ENCODE assay signal across 2 cellular contexts in the genomic region with DNA sequence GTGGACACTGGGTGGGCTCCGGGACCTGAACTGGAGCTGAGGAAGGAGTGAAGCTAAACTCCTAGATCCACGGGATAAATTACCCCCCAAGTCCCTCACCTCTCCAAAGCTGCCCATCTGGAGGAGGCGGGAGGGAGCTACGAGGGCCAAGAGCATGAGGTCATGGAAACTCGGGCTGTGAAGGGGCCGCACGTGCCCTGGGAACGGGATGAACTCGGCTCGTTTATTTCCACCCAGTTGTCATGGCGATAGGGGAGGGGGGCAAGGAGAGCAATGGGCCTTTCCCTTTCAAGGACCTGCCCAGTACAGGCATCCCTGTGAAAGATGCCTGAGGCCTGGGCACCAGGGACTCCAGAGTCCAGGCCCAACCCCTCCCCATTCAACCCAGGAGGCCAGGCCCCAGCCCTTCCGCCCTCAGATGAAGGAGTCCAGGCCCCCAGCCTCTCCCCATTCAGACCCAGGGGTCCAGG.
TF ChIP-seq lines count a peak whose summit lies in the region.

No MANE protein-coding gene starts in this region.

TF ChIP-seq in HEK293, 187 proteins besides CTCF, POLR2A, EP300 and RAD21 (continued from another document and continues in another):
- TF ChIP-seq ZBTB7A (tag by site-specific recombination; IDR thresholded peaks at IDR 0.05; ENCODE audit: low read depth) (no peak), ZNF501 (tag by site-specific recombination; IDR thresholded peaks at IDR 0.05) (no peak), ZNF701 (tag by site-specific recombination; IDR thresholded peaks at IDR 0.05) (no peak), ZNF335 (tag by site-specific recombination; conservative IDR thresholded peaks at IDR 0.05) (peak; percentile 76), ZNF670 (tag by site-specific recombination; IDR thresholded peaks at IDR 0.05; ENCODE audit: low read depth) (no peak), ZNF76 (tag by site-specific recombination; IDR thresholded peaks at IDR 0.05; ENCODE audit: borderline replicate concordance, low read depth) (no peak), HOXA7 (CRISPR knock-in tag; IDR thresholded peaks at IDR 0.05; ENCODE audit: borderline replicate concordance) (no peak), GLIS1 (tag by site-specific recombination; IDR thresholded peaks at IDR 0.05) (peak; percentile 90), ZIC2 (tag by site-specific recombination; IDR thresholded peaks at IDR 0.05) (no peak), SP7 (tag by site-specific recombination; IDR thresholded peaks at IDR 0.05) (peak; percentile 81), KLF1 (tag by site-specific recombination; IDR thresholded peaks at IDR 0.05) (peak; percentile 94), SALL2 (tag by site-specific recombination; IDR thresholded peaks at IDR 0.05; ENCODE audit: borderline replicate concordance) (no peak), REPIN1 (tag by site-specific recombination; IDR thresholded peaks at IDR 0.05; ENCODE audit: low read depth) (no peak), ZNF560 (tag by site-specific recombination; IDR thresholded peaks at IDR 0.05; ENCODE audit: borderline replicate concordance) (no peak), ZNF133 (tag by site-specific recombination; IDR thresholded peaks at IDR 0.05) (no peak), ZNF24 (tag by site-specific recombination; IDR thresholded peaks at IDR 0.05) (no peak), ZNF175 (tag by site-specific recombination; IDR thresholded peaks at IDR 0.05) (no peak), ZNF311 (tag by site-specific recombination; IDR thresholded peaks at IDR 0.05; ENCODE audit: borderline replicate concordance) (no peak), ZFP37 (tag by site-specific recombination; IDR thresholded peaks at IDR 0.05) (no peak), ZBTB17 (tag by site-specific recombination; IDR thresholded peaks at IDR 0.05) (0 out of 2 replicates have a peak, but pooled peaks have one; percentile 26)
- TF ChIP-seq, protein P1, sequence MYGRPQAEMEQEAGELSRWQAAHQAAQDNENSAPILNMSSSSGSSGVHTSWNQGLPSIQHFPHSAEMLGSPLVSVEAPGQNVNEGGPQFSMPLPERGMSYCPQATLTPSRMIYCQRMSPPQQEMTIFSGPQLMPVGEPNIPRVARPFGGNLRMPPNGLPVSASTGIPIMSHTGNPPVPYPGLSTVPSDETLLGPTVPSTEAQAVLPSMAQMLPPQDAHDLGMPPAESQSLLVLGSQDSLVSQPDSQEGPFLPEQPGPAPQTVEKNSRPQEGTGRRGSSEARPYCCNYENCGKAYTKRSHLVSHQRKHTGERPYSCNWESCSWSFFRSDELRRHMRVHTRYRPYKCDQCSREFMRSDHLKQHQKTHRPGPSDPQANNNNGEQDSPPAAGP (tag by site-specific recombination; IDR thresholded peaks at IDR 0.05), result peak; percentile 63; the same call in 1 of the 2 replicates
- TF ChIP-seq, protein P2, sequence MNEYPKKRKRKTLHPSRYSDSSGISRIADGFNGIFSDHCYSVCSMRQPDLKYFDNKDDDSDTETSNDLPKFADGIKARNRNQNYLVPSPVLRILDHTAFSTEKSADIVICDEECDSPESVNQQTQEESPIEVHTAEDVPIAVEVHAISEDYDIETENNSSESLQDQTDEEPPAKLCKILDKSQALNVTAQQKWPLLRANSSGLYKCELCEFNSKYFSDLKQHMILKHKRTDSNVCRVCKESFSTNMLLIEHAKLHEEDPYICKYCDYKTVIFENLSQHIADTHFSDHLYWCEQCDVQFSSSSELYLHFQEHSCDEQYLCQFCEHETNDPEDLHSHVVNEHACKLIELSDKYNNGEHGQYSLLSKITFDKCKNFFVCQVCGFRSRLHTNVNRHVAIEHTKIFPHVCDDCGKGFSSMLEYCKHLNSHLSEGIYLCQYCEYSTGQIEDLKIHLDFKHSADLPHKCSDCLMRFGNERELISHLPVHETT (tag by site-specific recombination; IDR thresholded peaks at IDR 0.05), result no peak
- TF ChIP-seq, protein P3, sequence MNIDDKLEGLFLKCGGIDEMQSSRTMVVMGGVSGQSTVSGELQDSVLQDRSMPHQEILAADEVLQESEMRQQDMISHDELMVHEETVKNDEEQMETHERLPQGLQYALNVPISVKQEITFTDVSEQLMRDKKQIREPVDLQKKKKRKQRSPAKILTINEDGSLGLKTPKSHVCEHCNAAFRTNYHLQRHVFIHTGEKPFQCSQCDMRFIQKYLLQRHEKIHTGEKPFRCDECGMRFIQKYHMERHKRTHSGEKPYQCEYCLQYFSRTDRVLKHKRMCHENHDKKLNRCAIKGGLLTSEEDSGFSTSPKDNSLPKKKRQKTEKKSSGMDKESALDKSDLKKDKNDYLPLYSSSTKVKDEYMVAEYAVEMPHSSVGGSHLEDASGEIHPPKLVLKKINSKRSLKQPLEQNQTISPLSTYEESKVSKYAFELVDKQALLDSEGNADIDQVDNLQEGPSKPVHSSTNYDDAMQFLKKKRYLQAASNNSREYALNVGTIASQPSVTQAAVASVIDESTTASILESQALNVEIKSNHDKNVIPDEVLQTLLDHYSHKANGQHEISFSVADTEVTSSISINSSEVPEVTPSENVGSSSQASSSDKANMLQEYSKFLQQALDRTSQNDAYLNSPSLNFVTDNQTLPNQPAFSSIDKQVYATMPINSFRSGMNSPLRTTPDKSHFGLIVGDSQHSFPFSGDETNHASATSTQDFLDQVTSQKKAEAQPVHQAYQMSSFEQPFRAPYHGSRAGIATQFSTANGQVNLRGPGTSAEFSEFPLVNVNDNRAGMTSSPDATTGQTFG (tag by site-specific recombination; IDR thresholded peaks at IDR 0.05; ENCODE audit: borderline replicate concordance), result no peak
- TF ChIP-seq, protein P4, sequence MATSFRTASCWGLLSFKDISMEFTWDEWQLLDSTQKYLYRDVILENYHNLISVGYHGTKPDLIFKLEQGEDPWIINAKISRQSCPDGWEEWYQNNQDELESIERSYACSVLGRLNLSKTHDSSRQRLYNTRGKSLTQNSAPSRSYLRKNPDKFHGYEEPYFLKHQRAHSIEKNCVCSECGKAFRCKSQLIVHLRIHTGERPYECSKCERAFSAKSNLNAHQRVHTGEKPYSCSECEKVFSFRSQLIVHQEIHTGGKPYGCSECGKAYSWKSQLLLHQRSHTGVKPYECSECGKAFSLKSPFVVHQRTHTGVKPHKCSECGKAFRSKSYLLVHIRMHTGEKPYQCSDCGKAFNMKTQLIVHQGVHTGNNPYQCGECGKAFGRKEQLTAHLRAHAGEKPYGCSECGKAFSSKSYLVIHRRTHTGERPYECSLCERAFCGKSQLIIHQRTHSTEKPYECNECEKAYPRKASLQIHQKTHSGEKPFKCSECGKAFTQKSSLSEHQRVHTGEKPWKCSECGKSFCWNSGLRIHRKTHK (tag by site-specific recombination; IDR thresholded peaks at IDR 0.05), result no peak
- TF ChIP-seq, protein P5, sequence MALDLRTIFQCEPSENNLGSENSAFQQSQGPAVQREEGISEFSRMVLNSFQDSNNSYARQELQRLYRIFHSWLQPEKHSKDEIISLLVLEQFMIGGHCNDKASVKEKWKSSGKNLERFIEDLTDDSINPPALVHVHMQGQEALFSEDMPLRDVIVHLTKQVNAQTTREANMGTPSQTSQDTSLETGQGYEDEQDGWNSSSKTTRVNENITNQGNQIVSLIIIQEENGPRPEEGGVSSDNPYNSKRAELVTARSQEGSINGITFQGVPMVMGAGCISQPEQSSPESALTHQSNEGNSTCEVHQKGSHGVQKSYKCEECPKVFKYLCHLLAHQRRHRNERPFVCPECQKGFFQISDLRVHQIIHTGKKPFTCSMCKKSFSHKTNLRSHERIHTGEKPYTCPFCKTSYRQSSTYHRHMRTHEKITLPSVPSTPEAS (tag by site-specific recombination; IDR thresholded peaks at IDR 0.05), result no peak

TF ChIP-seq in K562, 482 proteins besides CTCF, POLR2A, EP300 and RAD21 (continued from another document and continues in another):
- TF ChIP-seq, protein P6, sequence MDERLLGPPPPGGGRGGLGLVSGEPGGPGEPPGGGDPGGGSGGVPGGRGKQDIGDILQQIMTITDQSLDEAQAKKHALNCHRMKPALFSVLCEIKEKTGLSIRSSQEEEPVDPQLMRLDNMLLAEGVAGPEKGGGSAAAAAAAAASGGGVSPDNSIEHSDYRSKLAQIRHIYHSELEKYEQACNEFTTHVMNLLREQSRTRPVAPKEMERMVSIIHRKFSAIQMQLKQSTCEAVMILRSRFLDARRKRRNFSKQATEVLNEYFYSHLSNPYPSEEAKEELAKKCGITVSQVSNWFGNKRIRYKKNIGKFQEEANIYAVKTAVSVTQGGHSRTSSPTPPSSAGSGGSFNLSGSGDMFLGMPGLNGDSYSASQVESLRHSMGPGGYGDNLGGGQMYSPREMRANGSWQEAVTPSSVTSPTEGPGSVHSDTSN (CRISPR knock-in tag; IDR thresholded peaks at IDR 0.05; ENCODE audit: low read depth), result no peak
- TF ChIP-seq, protein P6 (tag; conservative IDR thresholded peaks at IDR 0.05; ENCODE audit: low read depth), result no peak
- TF ChIP-seq, protein P7, sequence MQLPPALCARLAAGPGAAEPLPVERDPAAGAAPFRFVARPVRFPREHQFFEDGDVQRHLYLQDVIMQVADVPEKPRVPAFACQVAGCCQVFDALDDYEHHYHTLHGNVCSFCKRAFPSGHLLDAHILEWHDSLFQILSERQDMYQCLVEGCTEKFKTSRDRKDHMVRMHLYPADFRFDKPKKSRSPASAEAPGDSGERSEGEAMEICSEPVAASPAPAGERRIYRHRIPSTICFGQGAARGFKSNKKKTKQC (CRISPR knock-in tag; IDR thresholded peaks at IDR 0.05), result no peak
- TF ChIP-seq ZNF77 (CRISPR knock-in tag; IDR thresholded peaks at IDR 0.05) (no peak), SMARCE1 (IDR thresholded peaks at IDR 0.05) (no peak), BCOR (IDR thresholded peaks at IDR 0.05) (no peak), COPS2 (conservative IDR thresholded peaks at IDR 0.05) (no peak), MEF2A (IDR thresholded peaks at IDR 0.05; ENCODE audit: control insufficient read depth, low read depth, low read length) (no peak), HMG20B (CRISPR knock-in tag; IDR thresholded peaks at IDR 0.05) (no peak), NCOA1 (IDR thresholded peaks at IDR 0.05; ENCODE audit: low read depth) (no peak), GABPA (tag; conservative IDR thresholded peaks at IDR 0.05; ENCODE audit: low read depth) (no peak), HNRNPLL (IDR thresholded peaks at IDR 0.05; ENCODE audit: low read depth, low read length, poor library complexity, severe bottlenecking) (no peak), RBM17 (IDR thresholded peaks at IDR 0.05; ENCODE audit: borderline replicate concordance, low read depth, low read length) (no peak), TOE1 (IDR thresholded peaks at IDR 0.05; ENCODE audit: borderline replicate concordance) (no peak), TOE1 (CRISPR knock-in tag; IDR thresholded peaks at IDR 0.05; ENCODE audit: borderline replicate concordance, low read depth) (no peak), ZNF263 (CRISPR knock-in tag; IDR thresholded peaks at IDR 0.05; ENCODE audit: borderline replicate concordance) (no peak), PRPF4 (IDR thresholded peaks at IDR 0.05; ENCODE audit: insufficient read depth, low read depth, low read length, poor library complexity, severe bottlenecking) (no peak), MECOM (CRISPR knock-in tag; IDR thresholded peaks at IDR 0.05) (no peak), HLTF (IDR thresholded peaks at IDR 0.05) (no peak), JUND (IDR thresholded peaks at IDR 0.05; ENCODE audit: borderline replicate concordance, low read depth, low read length) (peak; percentile 29; the same call in 1 of the 2 replicates), JUND (tag; IDR thresholded peaks at IDR 0.05; ENCODE audit: borderline replicate concordance, low read depth, low read length) (no peak), PPARD (CRISPR knock-in tag; IDR thresholded peaks at IDR 0.05) (no peak), GTF2F1 (IDR thresholded peaks at IDR 0.05; ENCODE audit: low read depth, low read length) (no peak), E2F3 (CRISPR knock-in tag; IDR thresholded peaks at IDR 0.05) (no peak), RFX1 (IDR thresholded peaks at IDR 0.05) (peak; percentile 94), KDM1A (IDR thresholded peaks at IDR 0.05) (no peak)
- TF ChIP-seq, protein P8, sequence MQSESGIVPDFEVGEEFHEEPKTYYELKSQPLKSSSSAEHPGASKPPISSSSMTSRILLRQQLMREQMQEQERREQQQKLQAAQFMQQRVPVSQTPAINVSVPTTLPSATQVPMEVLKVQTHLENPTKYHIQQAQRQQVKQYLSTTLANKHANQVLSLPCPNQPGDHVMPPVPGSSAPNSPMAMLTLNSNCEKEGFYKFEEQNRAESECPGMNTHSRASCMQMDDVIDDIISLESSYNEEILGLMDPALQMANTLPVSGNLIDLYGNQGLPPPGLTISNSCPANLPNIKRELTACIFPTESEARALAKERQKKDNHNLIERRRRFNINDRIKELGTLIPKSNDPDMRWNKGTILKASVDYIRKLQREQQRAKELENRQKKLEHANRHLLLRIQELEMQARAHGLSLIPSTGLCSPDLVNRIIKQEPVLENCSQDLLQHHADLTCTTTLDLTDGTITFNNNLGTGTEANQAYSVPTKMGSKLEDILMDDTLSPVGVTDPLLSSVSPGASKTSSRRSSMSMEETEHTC (IDR thresholded peaks at IDR 0.05), result no peak
- TF ChIP-seq, protein P9, sequence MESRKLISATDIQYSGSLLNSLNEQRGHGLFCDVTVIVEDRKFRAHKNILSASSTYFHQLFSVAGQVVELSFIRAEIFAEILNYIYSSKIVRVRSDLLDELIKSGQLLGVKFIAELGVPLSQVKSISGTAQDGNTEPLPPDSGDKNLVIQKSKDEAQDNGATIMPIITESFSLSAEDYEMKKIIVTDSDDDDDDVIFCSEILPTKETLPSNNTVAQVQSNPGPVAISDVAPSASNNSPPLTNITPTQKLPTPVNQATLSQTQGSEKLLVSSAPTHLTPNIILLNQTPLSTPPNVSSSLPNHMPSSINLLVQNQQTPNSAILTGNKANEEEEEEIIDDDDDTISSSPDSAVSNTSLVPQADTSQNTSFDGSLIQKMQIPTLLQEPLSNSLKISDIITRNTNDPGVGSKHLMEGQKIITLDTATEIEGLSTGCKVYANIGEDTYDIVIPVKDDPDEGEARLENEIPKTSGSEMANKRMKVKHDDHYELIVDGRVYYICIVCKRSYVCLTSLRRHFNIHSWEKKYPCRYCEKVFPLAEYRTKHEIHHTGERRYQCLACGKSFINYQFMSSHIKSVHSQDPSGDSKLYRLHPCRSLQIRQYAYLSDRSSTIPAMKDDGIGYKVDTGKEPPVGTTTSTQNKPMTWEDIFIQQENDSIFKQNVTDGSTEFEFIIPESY (CRISPR knock-in tag; IDR thresholded peaks at IDR 0.05), result no peak
- TF ChIP-seq, protein P10, sequence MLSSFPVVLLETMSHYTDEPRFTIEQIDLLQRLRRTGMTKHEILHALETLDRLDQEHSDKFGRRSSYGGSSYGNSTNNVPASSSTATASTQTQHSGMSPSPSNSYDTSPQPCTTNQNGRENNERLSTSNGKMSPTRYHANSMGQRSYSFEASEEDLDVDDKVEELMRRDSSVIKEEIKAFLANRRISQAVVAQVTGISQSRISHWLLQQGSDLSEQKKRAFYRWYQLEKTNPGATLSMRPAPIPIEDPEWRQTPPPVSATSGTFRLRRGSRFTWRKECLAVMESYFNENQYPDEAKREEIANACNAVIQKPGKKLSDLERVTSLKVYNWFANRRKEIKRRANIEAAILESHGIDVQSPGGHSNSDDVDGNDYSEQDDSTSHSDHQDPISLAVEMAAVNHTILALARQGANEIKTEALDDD (IDR thresholded peaks at IDR 0.05), result no peak
- TF ChIP-seq, protein P11, sequence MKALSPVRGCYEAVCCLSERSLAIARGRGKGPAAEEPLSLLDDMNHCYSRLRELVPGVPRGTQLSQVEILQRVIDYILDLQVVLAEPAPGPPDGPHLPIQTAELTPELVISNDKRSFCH (CRISPR knock-in tag; IDR thresholded peaks at IDR 0.05), result no peak
- TF ChIP-seq, protein P11 (tag; IDR thresholded peaks at IDR 0.05), result no peak
